In the genomic region with DNA sequence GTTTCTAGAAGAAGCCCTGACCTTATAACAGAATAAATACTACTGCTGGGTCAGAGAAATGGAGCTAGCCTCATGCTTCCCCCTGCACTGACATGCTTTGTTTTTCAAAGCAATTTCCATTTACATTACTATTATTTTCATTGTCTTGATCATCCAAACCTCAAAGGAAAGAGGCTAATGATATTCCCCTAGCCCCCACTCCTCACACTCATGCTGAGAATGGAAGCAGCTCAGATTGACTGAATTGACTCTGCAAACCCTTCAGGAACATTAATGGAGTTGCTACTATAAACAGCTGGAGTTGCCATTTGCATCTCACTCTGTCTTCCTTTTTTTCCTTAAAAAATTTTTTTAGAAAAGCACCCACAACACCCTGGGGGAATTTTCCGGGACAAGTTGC, we compare ENCODE assay signal across 16 cellular contexts.
DNase-seq lines count a peak whose midpoint lies in the region; ATAC-seq and TF ChIP-seq lines count a peak whose summit lies in the region.
"Had no signal": no experiment of that assay in that cellular context is flagged by ENCODE, and none has a peak within 500 bp of the region (broad histone marks: within the 10 kb centered on the region; RNA-seq: fewer than 3 reads in every experiment).

No MANE protein-coding gene starts in this region.

- no peaks in the 10 kb centered on the region for H3K4me1 ChIP-seq in smooth muscle cell (ENCODE audit: low read depth)
- H3K4me1 ChIP-seq: BLaER1, HAP-1 had no signal

- DNase-seq in NCI-H146 (lab: John Stamatoyannopoulos, UW) (peak; percentile 21), NCI-H146 treated with DMSO at 0.1 percent for 48 hours (lab: John Stamatoyannopoulos, UW; ENCODE audit: unreplicated experiment) (no peak), WTC11 (ENCODE audit: low spot score) (no peak), iPS DF 4.7 (ENCODE audit: extremely low read depth, low spot score) (peak; percentile 2), smooth muscle cell (lab: John Stamatoyannopoulos, UW; ENCODE audit: unreplicated experiment) (no peak), NCI-H524 treated with DMSO at 0.1 percent for 48 hours (lab: John Stamatoyannopoulos, UW) (no peak), T1000 (lab: John Stamatoyannopoulos, UW) (no peak)
- DNase-seq in activated CD8-positive, alpha-beta memory T cell treated with anti-CD3 and anti-CD28 coated beads, Interleukin-2, amount 10 ng/mL, durations not matched to agents 7 days and 5 days: no peak
- DNase-seq: AML-193; CD8-positive, alpha-beta memory T cell; DMS53 had no signal

- peak; percentile 64 for ATAC-seq in WTC11
- no peak for ATAC-seq in activated CD8-positive, alpha-beta memory T cell treated with anti-CD3 and anti-CD28 coated beads, Interleukin-2, amount 10 ng/mL, durations not matched to agents 7 days and 5 days
- ATAC-seq: GM12878, HepG2 had no signal

- H3K9me3 Mint-ChIP-seq in WTC11: peaks cover 16% of the 10 kb centered on the region
- H3K9me3 Mint-ChIP-seq in activated CD8-positive, alpha-beta memory T cell treated with anti-CD3 and anti-CD28 coated beads, Interleukin-2, amount 10 ng/mL, durations not matched to agents 7 days and 5 days (ENCODE audit: low read depth): no peaks in the 10 kb centered on the region
- H3K9me3 Mint-ChIP-seq: CD8-positive, alpha-beta memory T cell had no signal

- 0 out of 2 replicates have a peak overlapping the region, but pooled peaks have one; percentile 4 for H3K4me3 Mint-ChIP-seq in WTC11
- no peak overlapping the region for H3K4me3 Mint-ChIP-seq in activated CD8-positive, alpha-beta memory T cell treated with anti-CD3 and anti-CD28 coated beads, Interleukin-2, amount 10 ng/mL, durations not matched to agents 7 days and 5 days
- H3K4me3 Mint-ChIP-seq: CD8-positive, alpha-beta memory T cell had no signal

- POLR2A ChIA-PET in WTC11 (lab: Charles Lee): no interaction called here

- H2AFZ ChIP-seq in smooth muscle cell (ENCODE audit: low read depth): no peak overlapping the region

- H3K9me3 ChIP-seq in smooth muscle cell (replicated peaks; ENCODE audit: low read depth): no peaks in the 10 kb centered on the region
- H3K9me3 ChIP-seq: HAP-1 had no signal

- no peaks in the 10 kb centered on the region for H3F3A ChIP-seq in smooth muscle cell (ENCODE audit: low read depth)

- H3K27ac Mint-ChIP-seq in WTC11: no peak overlapping the region
- H3K27ac Mint-ChIP-seq in activated CD8-positive, alpha-beta memory T cell treated with anti-CD3 and anti-CD28 coated beads, Interleukin-2, amount 10 ng/mL, durations not matched to agents 7 days and 5 days: no peak overlapping the region
- H3K27ac Mint-ChIP-seq: CD8-positive, alpha-beta memory T cell had no signal

- peaks cover 51% of the 10 kb centered on the region for H3K4me1 Mint-ChIP-seq in WTC11
- H3K4me1 Mint-ChIP-seq in activated CD8-positive, alpha-beta memory T cell treated with anti-CD3 and anti-CD28 coated beads, Interleukin-2, amount 10 ng/mL, durations not matched to agents 7 days and 5 days: peaks cover 3% of the 10 kb centered on the region
- H3K4me1 Mint-ChIP-seq: CD8-positive, alpha-beta memory T cell had no signal

- CTCF ChIA-PET in WTC11 (lab: Charles Lee): interaction anchor here (0.8 kb wide), 1 partner anchor 98 kb away, joined by 7 read pairs; no protein-coding TSS in a partner anchor
- CTCF ChIA-PET in activated CD8-positive, alpha-beta memory T cell treated with anti-CD3 and anti-CD28 coated beads, Interleukin-2, amount 10 ng/mL, durations not matched to agents 7 days and 5 days (lab: Charles Lee): no interaction called here

- no peaks in the 10 kb centered on the region for H3K27me3 ChIP-seq in smooth muscle cell (ENCODE audit: low read depth)
- H3K27me3 ChIP-seq: BLaER1 had no signal

- peak overlapping the region; percentile 45 for H3K4me2 ChIP-seq in smooth muscle cell
- H3K4me2 ChIP-seq: BLaER1 had no signal

- no peak overlapping the region for H3K4me3 ChIP-seq in smooth muscle cell
- H3K4me3 ChIP-seq: BLaER1, GM12878, HAP-1 had no signal

- WGBS in smooth muscle cell (ENCODE audit: low lambda C conversion rate): 66% methylated on average over 1 of the region's 1 CpG

- H3K36me3 ChIP-seq in smooth muscle cell (ENCODE audit: low read depth): no peaks in the 10 kb centered on the region
- H3K36me3 ChIP-seq: BLaER1, HAP-1 had no signal

- H3K36me3 Mint-ChIP-seq in WTC11: peaks cover 13% of the 10 kb centered on the region
- no peaks in the 10 kb centered on the region for H3K36me3 Mint-ChIP-seq in activated CD8-positive, alpha-beta memory T cell treated with anti-CD3 and anti-CD28 coated beads, Interleukin-2, amount 10 ng/mL, durations not matched to agents 7 days and 5 days
- H3K36me3 Mint-ChIP-seq: CD8-positive, alpha-beta memory T cell had no signal

- no peaks in the 10 kb centered on the region; the same call in 1 of the 2 replicates for H3K27me3 Mint-ChIP-seq in WTC11 (ENCODE audit: low read depth)
- H3K27me3 Mint-ChIP-seq in activated CD8-positive, alpha-beta memory T cell treated with anti-CD3 and anti-CD28 coated beads, Interleukin-2, amount 10 ng/mL, durations not matched to agents 7 days and 5 days: peaks cover 2% of the 10 kb centered on the region

- no peaks in the 10 kb centered on the region for H4K20me1 ChIP-seq in smooth muscle cell (ENCODE audit: low read depth)
- H4K20me1 ChIP-seq: BLaER1 had no signal

- TF ChIP-seq CTCF in WTC11 (IDR thresholded peaks at IDR 0.05) (no peak), smooth muscle cell (IDR thresholded peaks at IDR 0.05; ENCODE audit: borderline replicate concordance, insufficient read depth, poor library complexity, severe bottlenecking) (no peak)

- no peaks in the 10 kb centered on the region for H3K79me2 ChIP-seq in smooth muscle cell (ENCODE audit: low read depth)

- no peak overlapping the region for H3K9ac ChIP-seq in smooth muscle cell (ENCODE audit: low read depth)
- H3K9ac ChIP-seq: BLaER1 had no signal

- no peak overlapping the region for H3K27ac ChIP-seq in smooth muscle cell (ENCODE audit: low read depth)
- H3K27ac ChIP-seq: 22Rv1, BLaER1 had no signal

TF ChIP-seq in WTC11, 78 proteins besides CTCF, POLR2A, EP300 and RAD21:
- TF ChIP-seq HMGA2 (CRISPR knock-in tag; IDR thresholded peaks at IDR 0.05) (no peak), MXD4 (CRISPR knock-in tag; IDR thresholded peaks at IDR 0.05; ENCODE audit: borderline replicate concordance) (no peak), ZNF121 (CRISPR knock-in tag; IDR thresholded peaks at IDR 0.05) (no peak)
- TF ChIP-seq, protein P1, sequence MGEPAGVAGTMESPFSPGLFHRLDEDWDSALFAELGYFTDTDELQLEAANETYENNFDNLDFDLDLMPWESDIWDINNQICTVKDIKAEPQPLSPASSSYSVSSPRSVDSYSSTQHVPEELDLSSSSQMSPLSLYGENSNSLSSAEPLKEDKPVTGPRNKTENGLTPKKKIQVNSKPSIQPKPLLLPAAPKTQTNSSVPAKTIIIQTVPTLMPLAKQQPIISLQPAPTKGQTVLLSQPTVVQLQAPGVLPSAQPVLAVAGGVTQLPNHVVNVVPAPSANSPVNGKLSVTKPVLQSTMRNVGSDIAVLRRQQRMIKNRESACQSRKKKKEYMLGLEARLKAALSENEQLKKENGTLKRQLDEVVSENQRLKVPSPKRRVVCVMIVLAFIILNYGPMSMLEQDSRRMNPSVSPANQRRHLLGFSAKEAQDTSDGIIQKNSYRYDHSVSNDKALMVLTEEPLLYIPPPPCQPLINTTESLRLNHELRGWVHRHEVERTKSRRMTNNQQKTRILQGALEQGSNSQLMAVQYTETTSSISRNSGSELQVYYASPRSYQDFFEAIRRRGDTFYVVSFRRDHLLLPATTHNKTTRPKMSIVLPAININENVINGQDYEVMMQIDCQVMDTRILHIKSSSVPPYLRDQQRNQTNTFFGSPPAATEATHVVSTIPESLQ (CRISPR knock-in tag; IDR thresholded peaks at IDR 0.05): no peak
- TF ChIP-seq, protein P2, sequence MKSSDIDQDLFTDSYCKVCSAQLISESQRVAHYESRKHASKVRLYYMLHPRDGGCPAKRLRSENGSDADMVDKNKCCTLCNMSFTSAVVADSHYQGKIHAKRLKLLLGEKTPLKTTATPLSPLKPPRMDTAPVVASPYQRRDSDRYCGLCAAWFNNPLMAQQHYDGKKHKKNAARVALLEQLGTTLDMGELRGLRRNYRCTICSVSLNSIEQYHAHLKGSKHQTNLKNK (CRISPR knock-in tag; IDR thresholded peaks at IDR 0.05): no peak
- TF ChIP-seq, protein P3, sequence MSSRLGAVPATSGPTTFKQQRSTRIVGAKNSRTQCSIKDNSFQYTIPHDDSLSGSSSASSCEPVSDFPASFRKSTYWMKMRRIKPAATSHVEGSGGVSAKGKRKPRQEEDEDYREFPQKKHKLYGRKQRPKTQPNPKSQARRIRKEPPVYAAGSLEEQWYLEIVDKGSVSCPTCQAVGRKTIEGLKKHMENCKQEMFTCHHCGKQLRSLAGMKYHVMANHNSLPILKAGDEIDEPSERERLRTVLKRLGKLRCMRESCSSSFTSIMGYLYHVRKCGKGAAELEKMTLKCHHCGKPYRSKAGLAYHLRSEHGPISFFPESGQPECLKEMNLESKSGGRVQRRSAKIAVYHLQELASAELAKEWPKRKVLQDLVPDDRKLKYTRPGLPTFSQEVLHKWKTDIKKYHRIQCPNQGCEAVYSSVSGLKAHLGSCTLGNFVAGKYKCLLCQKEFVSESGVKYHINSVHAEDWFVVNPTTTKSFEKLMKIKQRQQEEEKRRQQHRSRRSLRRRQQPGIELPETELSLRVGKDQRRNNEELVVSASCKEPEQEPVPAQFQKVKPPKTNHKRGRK (CRISPR knock-in tag; IDR thresholded peaks at IDR 0.05; ENCODE audit: borderline replicate concordance): no peak
- TF ChIP-seq, protein P4, sequence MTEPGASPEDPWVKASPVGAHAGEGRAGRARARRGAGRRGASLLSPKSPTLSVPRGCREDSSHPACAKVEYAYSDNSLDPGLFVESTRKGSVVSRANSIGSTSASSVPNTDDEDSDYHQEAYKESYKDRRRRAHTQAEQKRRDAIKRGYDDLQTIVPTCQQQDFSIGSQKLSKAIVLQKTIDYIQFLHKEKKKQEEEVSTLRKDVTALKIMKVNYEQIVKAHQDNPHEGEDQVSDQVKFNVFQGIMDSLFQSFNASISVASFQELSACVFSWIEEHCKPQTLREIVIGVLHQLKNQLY (CRISPR knock-in tag; IDR thresholded peaks at IDR 0.05): no peak
- TF ChIP-seq, protein P5, sequence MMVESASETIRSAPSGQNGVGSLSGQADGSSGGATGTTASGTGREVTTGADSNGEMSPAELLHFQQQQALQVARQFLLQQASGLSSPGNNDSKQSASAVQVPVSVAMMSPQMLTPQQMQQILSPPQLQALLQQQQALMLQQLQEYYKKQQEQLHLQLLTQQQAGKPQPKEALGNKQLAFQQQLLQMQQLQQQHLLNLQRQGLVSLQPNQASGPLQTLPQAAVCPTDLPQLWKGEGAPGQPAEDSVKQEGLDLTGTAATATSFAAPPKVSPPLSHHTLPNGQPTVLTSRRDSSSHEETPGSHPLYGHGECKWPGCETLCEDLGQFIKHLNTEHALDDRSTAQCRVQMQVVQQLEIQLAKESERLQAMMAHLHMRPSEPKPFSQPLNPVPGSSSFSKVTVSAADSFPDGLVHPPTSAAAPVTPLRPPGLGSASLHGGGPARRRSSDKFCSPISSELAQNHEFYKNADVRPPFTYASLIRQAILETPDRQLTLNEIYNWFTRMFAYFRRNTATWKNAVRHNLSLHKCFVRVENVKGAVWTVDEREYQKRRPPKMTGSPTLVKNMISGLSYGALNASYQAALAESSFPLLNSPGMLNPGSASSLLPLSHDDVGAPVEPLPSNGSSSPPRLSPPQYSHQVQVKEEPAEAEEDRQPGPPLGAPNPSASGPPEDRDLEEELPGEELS (CRISPR knock-in tag; IDR thresholded peaks at IDR 0.05): no peak

Comparison
In these comparisons a context has a peak if more than half of its experiments do, and no peak if none do; other contexts are left out.
1. DNase-seq: peak in NCI-H146 (single experiment) and iPS DF 4.7 (single experiment); none in NCI-H146 treated with DMSO at 0.1 percent for 48 hours (single experiment), WTC11 (single experiment), smooth muscle cell (single experiment), NCI-H524 treated with DMSO at 0.1 percent for 48 hours (single experiment), activated CD8-positive, alpha-beta memory T cell treated with anti-CD3 and anti-CD28 coated beads, Interleukin-2, amount 10 ng/mL, durations not matched to agents 7 days and 5 days (single experiment) and T1000 (single experiment).